ENCODE assay signal across 17 cellular contexts in genomic region chr1:206831605-206832004, GRCh38.
"Had no signal": no experiment of that assay in that cellular context is flagged by ENCODE, and none has a peak within 500 bp of the region (broad histone marks: within the 10 kb centered on the region; RNA-seq: fewer than 3 reads in every experiment).

No MANE protein-coding gene starts in this region.

- H3K27ac ChIP-seq: body of pancreas, colonic mucosa, prostate gland, skin epidermis had no signal

- FAIRE-seq: endometrium, islet of Langerhans had no signal

- H3K4me3 ChIP-seq: body of pancreas, colonic mucosa, lung, prostate gland, skin epidermis had no signal

- DNase-seq: activated CD4-positive, alpha-beta T cell treated with anti-CD3 and anti-CD28 coated beads for 4 hours; activated CD8-positive, alpha-beta memory T cell treated with anti-CD3 and anti-CD28 coated beads, Interleukin-2, amount 50 U/mL, for 48 hours; activated CD8-positive, alpha-beta T cell treated with anti-CD3 and anti-CD28 coated beads for 36 hours; activated naive CD8-positive, alpha-beta T cell treated with anti-CD3 and anti-CD28 coated beads for 36 hours; amygdala; body of pancreas; central memory CD4-positive, alpha-beta T cell; colonic mucosa; midbrain; right cardiac atrium; stimulated activated CD4-positive, alpha-beta T cell treated with anti-CD3 and anti-CD28 coated beads, Interleukin-4, amount 100 ng/mL, for 4 hours; stimulated activated CD8-positive, alpha-beta memory T cell treated with anti-CD3 and anti-CD28 coated beads, Interleukin-4, amount 100 ng/mL, for 48 hours had no signal

- H3K4me1 ChIP-seq: body of pancreas, prostate gland had no signal

- ATAC-seq: activated CD8-positive, alpha-beta T cell treated with anti-CD3 and anti-CD28 coated beads for 36 hours; body of pancreas; right cardiac atrium had no signal

- H3K9me3 ChIP-seq: body of pancreas, colonic mucosa, prostate gland had no signal

- H3K27me3 ChIP-seq: body of pancreas, colonic mucosa had no signal

- H3K36me3 ChIP-seq: colonic mucosa, prostate gland had no signal
